ENCODE assay signal across 15 cellular contexts in genomic region chr11:126385991-126386728, GRCh38. TPM values are rescaled to one million over a fixed set of nuclear protein-coding genes. Genes with fewer than 3 reads are reported as not detected.
DNase-seq lines count a peak whose midpoint lies in the region; ATAC-seq and TF ChIP-seq lines count a peak whose summit lies in the region.
"Had no signal": no experiment of that assay in that cellular context is flagged by ENCODE, and none has a peak within 500 bp of the region (broad histone marks: within the 10 kb centered on the region; RNA-seq: fewer than 3 reads in every experiment).

No MANE protein-coding gene starts in this region.

- CTCF ChIA-PET in RWPE1 (lab: Yijun Ruan, JAX) = no interaction called here
- CTCF ChIA-PET in activated CD4-positive, alpha-beta memory T cell treated with anti-CD3 and anti-CD28 coated beads for 36 hours (lab: Charles Lee) = interaction anchor here (1.1 kb wide), 1 partner anchor 94 kb away, joined by 3 read pairs; no protein-coding TSS in a partner anchor

- peak overlapping the region; percentile 89 for H3K27ac ChIP-seq in RWPE1
- H3K27ac ChIP-seq: Peyer's patch had no signal

- no peak for ATAC-seq in Right ventricle myocardium superior (ENCODE audit: poor library complexity)
- ATAC-seq in natural killer cell treated with Interleukin-12 subunit alpha and Interleukin-12 subunit beta and Interleukin-15 and Interleukin-18, amount 100 ng/mL, for 72 hours = peak; percentile 6 to 17
- ATAC-seq: activated T-helper 17 cell treated with anti-CD3 and anti-CD28 coated beads, Interleukin-2, amount 50 U/mL, for 72 hours; gastroesophageal sphincter had no signal

- H3K4me3 Mint-ChIP-seq in natural killer cell treated with Interleukin-12 subunit alpha and Interleukin-12 subunit beta and Interleukin-15 and Interleukin-18, amount 100 ng/mL, for 72 hours = peak overlapping the region; percentile 8
- H3K4me3 Mint-ChIP-seq in activated CD4-positive, alpha-beta memory T cell treated with anti-CD3 and anti-CD28 coated beads for 36 hours = no peak overlapping the region
- H3K4me3 Mint-ChIP-seq: activated T-helper 17 cell treated with anti-CD3 and anti-CD28 coated beads, Interleukin-2, amount 50 U/mL, for 72 hours had no signal

- POLR2A ChIA-PET in RWPE1 (lab: Yijun Ruan, JAX; ENCODE audit: low non-redundant PET) = no interaction called here
- POLR2A ChIA-PET in activated CD4-positive, alpha-beta memory T cell treated with anti-CD3 and anti-CD28 coated beads for 36 hours (lab: Charles Lee) = no interaction called here

- peaks cover 18 to 33% of the 10 kb centered on the region in 2 donors for H3K4me1 Mint-ChIP-seq in natural killer cell treated with Interleukin-12 subunit alpha and Interleukin-12 subunit beta and Interleukin-15 and Interleukin-18, amount 100 ng/mL, for 72 hours (ENCODE audit: low read depth in 2 of 2)
- no peaks in the 10 kb centered on the region for H3K4me1 Mint-ChIP-seq in activated CD4-positive, alpha-beta memory T cell treated with anti-CD3 and anti-CD28 coated beads for 36 hours (ENCODE audit: low read depth)
- H3K4me1 Mint-ChIP-seq: activated T-helper 17 cell treated with anti-CD3 and anti-CD28 coated beads, Interleukin-2, amount 50 U/mL, for 72 hours had no signal

- no peaks in the 10 kb centered on the region for H3K27me3 Mint-ChIP-seq in natural killer cell treated with Interleukin-12 subunit alpha and Interleukin-12 subunit beta and Interleukin-15 and Interleukin-18, amount 100 ng/mL, for 72 hours
- no peaks in the 10 kb centered on the region for H3K27me3 Mint-ChIP-seq in activated CD4-positive, alpha-beta memory T cell treated with anti-CD3 and anti-CD28 coated beads for 36 hours
- H3K27me3 Mint-ChIP-seq: activated T-helper 17 cell treated with anti-CD3 and anti-CD28 coated beads, Interleukin-2, amount 50 U/mL, for 72 hours had no signal

- H3K9me3 Mint-ChIP-seq in natural killer cell treated with Interleukin-12 subunit alpha and Interleukin-12 subunit beta and Interleukin-15 and Interleukin-18, amount 100 ng/mL, for 72 hours = no peaks in the 10 kb centered on the region
- no peaks in the 10 kb centered on the region for H3K9me3 Mint-ChIP-seq in activated CD4-positive, alpha-beta memory T cell treated with anti-CD3 and anti-CD28 coated beads for 36 hours
- H3K9me3 Mint-ChIP-seq: activated T-helper 17 cell treated with anti-CD3 and anti-CD28 coated beads, Interleukin-2, amount 50 U/mL, for 72 hours had no signal

- intact Hi-C loops in Right ventricle myocardium superior (cut with DNase I) = no loop called here
- intact Hi-C loops in activated CD4-positive, alpha-beta memory T cell treated with anti-CD3 and anti-CD28 coated beads for 36 hours (cut with micrococcal nuclease) = no loop called here

- no peak for TF ChIP-seq CTCF in RWPE1 (conservative IDR thresholded peaks at IDR 0.05; ENCODE audit: low read depth)

- no peak for DNase-seq in RWPE1 (ENCODE audit: low spot score)
- peak; percentile 36 for DNase-seq in Right ventricle myocardium superior
- DNase-seq in natural killer cell treated with Interleukin-12 subunit alpha and Interleukin-12 subunit beta and Interleukin-15 and Interleukin-18, amount 100 ng/mL, for 72 hours (ENCODE audit: low spot score) = no peak
- peak; percentile 40 for DNase-seq in ureter (ENCODE audit: low spot score)
- no peak for DNase-seq in NK-92 treated with Interleukin-12 subunit alpha and Interleukin-12 subunit beta, amount 100 ng/mL, for 24 hours (lab: John Stamatoyannopoulos, UW)
- no peak for DNase-seq in activated CD4-positive, alpha-beta memory T cell treated with anti-CD3 and anti-CD28 coated beads for 36 hours
- DNase-seq in hypothalamus (lab: John Stamatoyannopoulos, UW) = no peak
- DNase-seq: activated CD8-positive, alpha-beta memory T cell treated with anti-CD3 and anti-CD28 coated beads for 24 hours; C1 segment of cervical spinal cord; DMS79; NCI-H526 treated with DMSO at 0.1 percent for 48 hours; Peyer's patch; SW 1271 had no signal

- no peaks in the 10 kb centered on the region for H3K36me3 Mint-ChIP-seq in natural killer cell treated with Interleukin-12 subunit alpha and Interleukin-12 subunit beta and Interleukin-15 and Interleukin-18, amount 100 ng/mL, for 72 hours
- H3K36me3 Mint-ChIP-seq in activated CD4-positive, alpha-beta memory T cell treated with anti-CD3 and anti-CD28 coated beads for 36 hours = no peaks in the 10 kb centered on the region

- peak overlapping the region; percentile 63 to 84 for H3K27ac Mint-ChIP-seq in natural killer cell treated with Interleukin-12 subunit alpha and Interleukin-12 subunit beta and Interleukin-15 and Interleukin-18, amount 100 ng/mL, for 72 hours
- no peak overlapping the region for H3K27ac Mint-ChIP-seq in activated CD4-positive, alpha-beta memory T cell treated with anti-CD3 and anti-CD28 coated beads for 36 hours
- H3K27ac Mint-ChIP-seq: activated T-helper 17 cell treated with anti-CD3 and anti-CD28 coated beads, Interleukin-2, amount 50 U/mL, for 72 hours had no signal

RNA-seq across cellular contexts. Expression of gene ST3GAL4, which starts 30.7 kb away (rescaled TPM):
- total RNA-seq in Right ventricle myocardium superior = 36.5 TPM
- total RNA-seq in natural killer cell treated with Interleukin-12 subunit alpha and Interleukin-12 subunit beta and Interleukin-15 and Interleukin-18, amount 100 ng/mL, for 72 hours = 10 to 100 TPM; 60.4 to 60.9 TPM
- 46.4 TPM for total RNA-seq in ureter
- 10 to 100 TPM in 1 of 2 experiments, 1 to 10 TPM in 1; 9.8 to 10.7 TPM for total RNA-seq in activated CD4-positive, alpha-beta memory T cell treated with anti-CD3 and anti-CD28 coated beads for 36 hours

Comparison
In these comparisons a context has a peak if more than half of its experiments do, and no peak if none do; other contexts are left out.
1. DNase-seq: peak in Right ventricle myocardium superior (single experiment) and ureter (single experiment); none in RWPE1 (single experiment), natural killer cell treated with Interleukin-12 subunit alpha and Interleukin-12 subunit beta and Interleukin-15 and Interleukin-18, amount 100 ng/mL, for 72 hours (single experiment), NK-92 treated with Interleukin-12 subunit alpha and Interleukin-12 subunit beta, amount 100 ng/mL, for 24 hours (single experiment), activated CD4-positive, alpha-beta memory T cell treated with anti-CD3 and anti-CD28 coated beads for 36 hours (single experiment) and hypothalamus (0 of 51).